10 cellular contexts compared by ENCODE assay signal in the genomic region with DNA sequence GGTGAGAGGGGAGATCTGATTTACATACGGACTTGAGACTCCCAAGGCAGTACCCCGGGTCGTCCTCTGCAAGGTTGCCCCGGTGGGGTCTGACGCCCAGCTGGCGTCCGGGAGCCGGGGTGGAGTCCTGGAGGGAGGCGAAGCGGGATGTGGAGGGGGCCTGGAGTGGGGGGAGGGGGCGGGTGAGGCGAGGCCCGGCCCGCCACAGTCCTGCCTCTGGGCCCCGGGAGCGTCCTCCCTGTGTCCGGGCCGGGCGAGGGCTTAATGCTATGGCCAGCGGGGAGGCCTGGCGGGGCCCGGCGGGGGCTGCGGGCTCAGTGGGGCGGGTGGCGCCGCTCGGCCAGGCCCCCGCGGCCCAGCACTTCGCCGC. TPM values are rescaled to one million over a fixed set of nuclear protein-coding genes. Genes with fewer than 3 reads are reported as not detected.
DNase-seq lines count a peak whose midpoint lies in the region; ATAC-seq and TF ChIP-seq lines count a peak whose summit lies in the region.
"Had no signal": no experiment of that assay in that cellular context is flagged by ENCODE, and none has a peak within 500 bp of the region (broad histone marks: within the 10 kb centered on the region; RNA-seq: fewer than 3 reads in every experiment).

No MANE protein-coding gene starts in this region.

- H2BK12ac ChIP-seq in H9 (ENCODE audit: insufficient read length, low read depth, low read length), result no peak overlapping the region

- H4K5ac ChIP-seq in H9 (ENCODE audit: insufficient read length, low read depth, low read length), result no peak overlapping the region

- peak overlapping the region; percentile 66 to 77 for H3K4me3 Mint-ChIP-seq in H9
- H3K4me3 Mint-ChIP-seq: activated CD4-positive, alpha-beta T cell treated with anti-CD3 and anti-CD28 coated beads for 36 hours; IgD-negative memory B cell had no signal

- no peak overlapping the region for H2BK120ac ChIP-seq in H9 (ENCODE audit: low read depth, low read length, poor library complexity, severe bottlenecking)

- no peak for ATAC-seq in GM21515 (IDR thresholded peaks at IDR 0.05; ENCODE audit: unreplicated experiment)

- H3K14ac ChIP-seq in H9 (ENCODE audit: insufficient read depth, low read length), result peak overlapping the region; percentile 11; the same call in 1 of the 2 replicates

- in situ Hi-C loops in brain microvascular endothelial cell (cut with HindIII; ENCODE audit: low pct_ligation_motif_present, low sequenced_read_pairs), result no loop called here

- H2AFZ ChIP-seq in H9 (ENCODE audit: low read length), result no peak overlapping the region

- H3K36me3 ChIP-seq in brain microvascular endothelial cell (replicated peaks) (no peaks in the 10 kb centered on the region), iPS-18a (ENCODE audit: control insufficient read depth, low read depth, low read length) (no peaks in the 10 kb centered on the region)

- DNase-seq in H9, result peak; percentile 52
- no peak for DNase-seq in brain microvascular endothelial cell
- DNase-seq in skeletal muscle cell (ENCODE audit: low read depth), result no peak
- no peak for DNase-seq in RKO (ENCODE audit: low spot score)
- no peak for DNase-seq in GM19238 (ENCODE audit: insufficient read length, low spot score)
- no peak for DNase-seq in SHP77 treated with DMSO at 0.1 percent for 48 hours (lab: John Stamatoyannopoulos, UW)

- H3K79me1 ChIP-seq in H9 (ENCODE audit: insufficient read depth, low read depth, low read length, poor library complexity, severe bottlenecking), result no peaks in the 10 kb centered on the region

- H4K91ac ChIP-seq in H9 (ENCODE audit: insufficient read length, low read depth, low read length), result no peak overlapping the region

- H3K27me3 ChIP-seq in H9 (ENCODE audit: insufficient read depth, low read length) (no peaks in the 10 kb centered on the region), brain microvascular endothelial cell (replicated peaks) (no peaks in the 10 kb centered on the region), iPS-18a (ENCODE audit: control insufficient read depth, insufficient read depth, low read length) (no peaks in the 10 kb centered on the region)

- no peaks in the 10 kb centered on the region for H3K36me3 Mint-ChIP-seq in H9 (ENCODE audit: insufficient read depth in 1 of 3, low read depth in 3 of 3)

- peaks cover 2% of the 10 kb centered on the region for H4K20me1 ChIP-seq in H9 (ENCODE audit: control insufficient read depth, insufficient read depth, insufficient read length)

- H2BK5ac ChIP-seq in H9 (ENCODE audit: insufficient read length, low read length), result no peak overlapping the region

- no peak overlapping the region for H3K23ac ChIP-seq in H9 (ENCODE audit: insufficient read length, low read depth, low read length)

- no peaks in the 10 kb centered on the region for H3K27me3 Mint-ChIP-seq in H9 (ENCODE audit: low read depth)
- H3K27me3 Mint-ChIP-seq: activated CD4-positive, alpha-beta T cell treated with anti-CD3 and anti-CD28 coated beads for 36 hours; IgD-negative memory B cell had no signal

- WGBS in H9 (ENCODE audit: extremely low coverage, insufficient read length, low lambda C conversion rate), result no CpG with 5 or more reads among the region's 32 CpGs

- H3K9ac ChIP-seq in H9 (ENCODE audit: extremely low read depth, insufficient read length, low read length) (no peak overlapping the region), iPS-18a (ENCODE audit: low read length) (peak overlapping the region; percentile 22)

- no peak overlapping the region for H3K27ac ChIP-seq in H9 (ENCODE audit: insufficient read length, low read depth, low read length)
- H3K27ac ChIP-seq in brain microvascular endothelial cell, result no peak overlapping the region
- H3K27ac ChIP-seq in iPS-18a (ENCODE audit: low read length), result no peak overlapping the region

- H2BK20ac ChIP-seq in H9 (ENCODE audit: low read depth, low read length, poor library complexity, severe bottlenecking), result no peak overlapping the region

- no peak overlapping the region for H2AK5ac ChIP-seq in H9 (ENCODE audit: insufficient read length, low read length)

- H3K27ac Mint-ChIP-seq in H9, result 0 out of 7 replicates have a peak overlapping the region, but pooled peaks of 1 of the 3 experiments have one; percentile 57
- H3K27ac Mint-ChIP-seq: activated CD4-positive, alpha-beta T cell treated with anti-CD3 and anti-CD28 coated beads for 36 hours; IgD-negative memory B cell had no signal

- TF ChIP-seq CTCF in H9 (conservative IDR thresholded peaks at IDR 0.05), result no peak
- no peak for TF ChIP-seq CTCF in brain microvascular endothelial cell (IDR thresholded peaks at IDR 0.05; ENCODE audit: low read depth, low read length, missing control alignments)

- no peaks in the 10 kb centered on the region for H3K23me2 ChIP-seq in H9 (ENCODE audit: insufficient read length, low read depth, low read length, poor library complexity, severe bottlenecking)

- peak overlapping the region; percentile 26 for H3K4me3 ChIP-seq in brain microvascular endothelial cell (ENCODE audit: low read depth, low read length)
- peak overlapping the region; percentile 46 for H3K4me3 ChIP-seq in iPS-18a (ENCODE audit: low read length)
- H3K4me3 ChIP-seq in skeletal muscle cell (ENCODE audit: low read depth, low read length), result peak overlapping the region; percentile 30

- no peaks in the 10 kb centered on the region for H3K9me3 Mint-ChIP-seq in H9
- H3K9me3 Mint-ChIP-seq: IgD-negative memory B cell had no signal

- H3K9me3 ChIP-seq in H9 (ENCODE audit: control insufficient read depth, low read depth, low read length) (no peaks in the 10 kb centered on the region), iPS-18a (ENCODE audit: control insufficient read depth, low read depth, low read length) (no peaks in the 10 kb centered on the region)

- H4K8ac ChIP-seq in H9 (replicated peaks; ENCODE audit: insufficient read length, low read depth, low read length), result no peak overlapping the region

- H3T11ph ChIP-seq in H9 (ENCODE audit: low read length), result no peak overlapping the region

- no peak overlapping the region for H3K18ac ChIP-seq in H9 (ENCODE audit: insufficient read length, low read depth, low read length)

- H3K4ac ChIP-seq in H9 (ENCODE audit: low read depth, low read length), result no peak overlapping the region

- H3K79me2 ChIP-seq in H9 (ENCODE audit: insufficient read depth, low read length), result no peaks in the 10 kb centered on the region

- H3K4me2 ChIP-seq in H9 (ENCODE audit: insufficient read depth, insufficient read length, low read length), result peak overlapping the region; percentile 21

- peaks cover 11 to 15% of the 10 kb centered on the region in 2 experiments for H3K4me1 Mint-ChIP-seq in H9

- H2BK15ac ChIP-seq in H9 (ENCODE audit: low read depth, low read length), result no peak overlapping the region

- H3K4me1 ChIP-seq in H9 (ENCODE audit: insufficient read depth, low read length), result no peaks in the 10 kb centered on the region
- H3K4me1 ChIP-seq in iPS-18a (ENCODE audit: control insufficient read depth, low read depth, low read length), result no peaks in the 10 kb centered on the region

- H3K56ac ChIP-seq in H9 (ENCODE audit: insufficient read length, low read depth, low read length), result no peak overlapping the region

RNA-seq across cellular contexts. Expression of a gene that starts 2.4 kb away (rescaled TPM):
- not detected in 2 replicates for total RNA-seq in H9 (2021)
- total RNA-seq: activated CD4-positive, alpha-beta T cell treated with anti-CD3 and anti-CD28 coated beads for 36 hours had no signal

RNA-seq across cellular contexts. Expression of a gene that starts 23.4 kb away (rescaled TPM):
- not detected in 2 replicates for total RNA-seq in H9 (2021)

RNA-seq across cellular contexts. Expression of a gene that starts 53.5 kb away (rescaled TPM):
- total RNA-seq in H9 (2021), result 25.8 and 29.2 TPM in 2 replicates
